ENCODE assay signal across 8 cellular contexts in genomic region chr5:98839469-98840383, GRCh38.
DNase-seq lines count a peak whose midpoint lies in the region; ATAC-seq, FAIRE-seq and TF ChIP-seq lines count a peak whose summit lies in the region.

No MANE protein-coding gene starts in this region.

- H3K27me3 ChIP-seq in PC-3 (ENCODE audit: low read length), result no peaks in the 10 kb centered on the region
- H3K27me3 ChIP-seq in stomach, result no peaks in the 10 kb centered on the region
- H3K27me3 ChIP-seq in tibial nerve, result no peaks in the 10 kb centered on the region

- TF ChIP-seq CTCF in A549 (IDR thresholded peaks at IDR 0.05) (peak; percentile 43; the same call in 2 of the 3 replicates), PC-3 (conservative IDR thresholded peaks at IDR 0.05; ENCODE audit: low read depth, low read length) (peak; percentile 63), foreskin fibroblast (IDR thresholded peaks at IDR 0.05; ENCODE audit: low read depth, low read length) (peak; percentile 4), stomach (IDR thresholded peaks at IDR 0.05) (peak in 1 of 7 experiments; percentile 18), lower leg skin (IDR thresholded peaks at IDR 0.05) (no peak), tibial nerve (IDR thresholded peaks at IDR 0.05) (peak in 1 of 5 experiments; percentile 19)

- H3K79me2 ChIP-seq in PC-3 (ENCODE audit: low read length), result no peaks in the 10 kb centered on the region

- TF ChIP-seq RAD21 in A549 (conservative IDR thresholded peaks at IDR 0.05 in 1 of 2, IDR thresholded peaks at IDR 0.05 in 1 of 2), result no peak

- H4K20me1 ChIP-seq in PC-3 (ENCODE audit: low read length), result no peaks in the 10 kb centered on the region

- no TSS peak for BruUV-seq in PC-3 (replicated peaks; lab: Mats Ljungman, UMichigan)

- DNase-seq in A549 (ENCODE audit: low read depth in 1 of 2, low spot score in 1 of 2), result peak in 1 of 2 experiments; percentile 26
- peak; percentile 43 for DNase-seq in PC-3
- peak in 1 of 2 donors; percentile 35 for DNase-seq in foreskin fibroblast
- no peak for DNase-seq in stomach
- no peak for DNase-seq in lower leg skin (ENCODE audit: low spot score in 2 of 2)
- no peak for DNase-seq in tibial nerve (ENCODE audit: low spot score in 2 of 2)
- DNase-seq in cerebellum (ENCODE audit: low spot score), result no peak

- H3F3A ChIP-seq in PC-3 (ENCODE audit: low read length, unreplicated experiment), result no peaks in the 10 kb centered on the region

- H3K36me3 ChIP-seq in PC-3 (ENCODE audit: low read depth, low read length), result no peaks in the 10 kb centered on the region
- H3K36me3 ChIP-seq in stomach, result no peaks in the 10 kb centered on the region
- no peaks in the 10 kb centered on the region for H3K36me3 ChIP-seq in tibial nerve

- no peak overlapping the region for H3K9ac ChIP-seq in PC-3 (ENCODE audit: low read length)

- H3K9me3 ChIP-seq in A549 (no peaks in the 10 kb centered on the region), PC-3 (ENCODE audit: low read length) (0 out of 2 replicates have a peak, but pooled peaks cover 3% of the 10 kb centered on the region), stomach (peaks cover 0 to 16% (median 6%) of the 10 kb centered on the region in 4 donors), tibial nerve (peaks cover 0 to 4% (median 0%) of the 10 kb centered on the region in 4 donors)

- no peak overlapping the region for H3K4me2 ChIP-seq in A549
- H3K4me2 ChIP-seq in PC-3 (ENCODE audit: low read length), result no peak overlapping the region

- POLR2A ChIA-PET in A549 (lab: Yijun Ruan, JAX) (interaction anchor here (0.7 kb wide), 1 partner anchor 29 kb away, joined by 3 read pairs; no protein-coding TSS in a partner anchor), PC-3 (lab: Charles Lee; ENCODE audit: unreplicated experiment) (no interaction called here)

- ATAC-seq in A549 (peak; percentile 68 to 83; a peak in 5 of 6 replicates), GM19043 (IDR thresholded peaks at IDR 0.05; ENCODE audit: low read depth, unreplicated experiment) (peak; percentile 69), PC-3 (peak; percentile 33; the same call in 1 of the 2 replicates)

- TF ChIP-seq EP300 in A549 (IDR thresholded peaks at IDR 0.05) (no peak), stomach (IDR thresholded peaks at IDR 0.05) (no peak), tibial nerve (IDR thresholded peaks at IDR 0.05) (no peak)

- WGBS in A549 (ENCODE audit: missing lambda C conversion rate), result 85% methylated on average over 39 of the region's 42 CpGs
- 41 to 78% (median 51%) methylated on average over 23 to 42 of the region's 42 CpGs for WGBS in stomach, 5 donors
- 73 to 75% methylated on average over 31 to 35 of the region's 42 CpGs for WGBS in lower leg skin, 2 donors
- 58 to 75% methylated on average over 41 of the region's 42 CpGs for WGBS in tibial nerve, 2 donors

- H3K27ac ChIP-seq in A549 (no peak overlapping the region), PC-3 (ENCODE audit: low read length) (no peak overlapping the region), stomach (no peak overlapping the region), tibial nerve (no peak overlapping the region)

- TF ChIP-seq POLR2A in A549 (IDR thresholded peaks at IDR 0.05; ENCODE audit: low read length) (no peak), stomach (IDR thresholded peaks at IDR 0.05) (no peak), lower leg skin (IDR thresholded peaks at IDR 0.05) (no peak), tibial nerve (IDR thresholded peaks at IDR 0.05) (no peak)

- intact Hi-C loops in PC-3 (cut with micrococcal nuclease) (no loop called here), stomach (cut with DNase I; ENCODE audit: low total_unique reads) (no loop called here), lower leg skin (cut with DNase I; ENCODE audit: low total_unique reads) (no loop called here)

- H3K4me3 ChIP-seq in A549 (no peak overlapping the region), PC-3 (ENCODE audit: low read length) (no peak overlapping the region), foreskin fibroblast (ENCODE audit: low read depth in 1 of 2, low read length in 2 of 2) (peak overlapping the region in 1 of 2 donors; percentile 8), stomach (peak overlapping the region in 3 of 4 donors; percentile 21 to 35 (median 34)), lower leg skin (ENCODE audit: low read depth, poor library complexity, severe bottlenecking) (no peak overlapping the region), tibial nerve (peak overlapping the region in 2 of 4 donors; percentile 27 to 35)

- CTCF ChIA-PET in A549 (lab: Yijun Ruan, JAX), result interaction anchor here (0.9 to 2.0 kb wide), 9 partner anchors 11 to 221 kb away, joined by 3 to 6 read pairs (median 4); no protein-coding TSS in a partner anchor
- CTCF ChIA-PET in PC-3 (lab: Charles Lee), result interaction anchor here (0.6 kb wide), 1 partner anchor 195 kb away, joined by 3 read pairs; no protein-coding TSS in a partner anchor

- H2AFZ ChIP-seq in PC-3 (ENCODE audit: low read length), result no peak overlapping the region

- no peaks in the 10 kb centered on the region for H3K9me2 ChIP-seq in PC-3 (replicated peaks; ENCODE audit: low read length)

- FAIRE-seq in A549 (lab: Jason Lieb, UNC), result no peak

- no peaks in the 10 kb centered on the region for H3K4me1 ChIP-seq in A549
- no peaks in the 10 kb centered on the region for H3K4me1 ChIP-seq in PC-3 (ENCODE audit: insufficient read depth, low read length)
- no peaks in the 10 kb centered on the region for H3K4me1 ChIP-seq in stomach
- H3K4me1 ChIP-seq in tibial nerve, result no peaks in the 10 kb centered on the region

TF ChIP-seq in A549, 52 proteins besides CTCF, POLR2A, EP300 and RAD21:
- no peak for TF ChIP-seq MAX (IDR thresholded peaks at IDR 0.05)
- no peak for TF ChIP-seq REST (IDR thresholded peaks at IDR 0.05)
- TF ChIP-seq NPAS2 (CRISPR knock-in tag; IDR thresholded peaks at IDR 0.05; ENCODE audit: borderline replicate concordance), result no peak
- no peak for TF ChIP-seq MYC (IDR thresholded peaks at IDR 0.05; ENCODE audit: borderline replicate concordance, low read length)
- TF ChIP-seq CHD2 (IDR thresholded peaks at IDR 0.05; ENCODE audit: low read length, partially characterized antibody), result no peak
- TF ChIP-seq HOXB13 (CRISPR knock-in tag; IDR thresholded peaks at IDR 0.05; ENCODE audit: low read depth), result no peak
- TF ChIP-seq BHLHE40 (IDR thresholded peaks at IDR 0.05; ENCODE audit: low read depth, low read length), result no peak
- TF ChIP-seq FOXS1 (CRISPR knock-in tag; IDR thresholded peaks at IDR 0.05), result no peak
- no peak for TF ChIP-seq RARB (CRISPR knock-in tag; IDR thresholded peaks at IDR 0.05)
- no peak for TF ChIP-seq NR3C1 (IDR thresholded peaks at IDR 0.05)

Comparison
In these comparisons a context has a peak if more than half of its experiments do, and no peak if none do; other contexts are left out.
1. H3K4me3 ChIP-seq: peak in stomach (3 of 4); none in A549 (single experiment), PC-3 (single experiment) and lower leg skin (single experiment).
2. CTCF ChIP-seq: peak in A549 (single experiment), PC-3 (single experiment) and foreskin fibroblast (single experiment); none in lower leg skin (0 of 3).
3. Peak in every context shown above with its lines, with median percentiles within 50 percentile points of each other: ATAC-seq.